In genomic region chr20:51156796-51157119, GRCh38 we compare ENCODE assay signal across 19 cellular contexts.
A peak's percentile ranks its signal among the peaks of the same experiment; 100 is the strongest.
DNase-seq lines count a peak whose midpoint lies in the region; ATAC-seq and TF ChIP-seq lines count a peak whose summit lies in the region.
"Had no signal": no experiment of that assay in that cellular context is flagged by ENCODE, and none has a peak within 500 bp of the region (broad histone marks: within the 10 kb centered on the region; RNA-seq: fewer than 3 reads in every experiment).

No MANE protein-coding gene starts in this region.

- no peaks in the 10 kb centered on the region; the same call in 1 of the 2 replicates for H4K20me1 ChIP-seq in IMR-90 (ENCODE audit: insufficient read depth, low read length)

- H3K9me3 ChIP-seq in IMR-90 (ENCODE audit: control insufficient read depth, insufficient read depth, low read length) (no peaks in the 10 kb centered on the region), RWPE2 (ENCODE audit: severe bottlenecking) (no peaks in the 10 kb centered on the region), body of pancreas (no peaks in the 10 kb centered on the region), mucosa of descending colon (no peaks in the 10 kb centered on the region)
- H3K9me3 ChIP-seq in naive thymus-derived CD4-positive, alpha-beta T cell (ENCODE audit: control insufficient read depth in 2 of 3, low read length in 3 of 3) = no peaks in the 10 kb centered on the region
- H3K9me3 ChIP-seq: vagina had no signal

- no peaks in the 10 kb centered on the region for H3K79me1 ChIP-seq in IMR-90 (ENCODE audit: low read depth in 1 of 2, low read length in 2 of 2)

- H3K9me3 Mint-ChIP-seq in stimulated activated naive B cell treated with anti-CD40 and anti-IgM and Interleukin-4, amounts not matched to agents 10 μg/mL and 1 μg/mL and 100 μg/mL, for 72 hours = peaks cover 2 to 4% of the 10 kb centered on the region in 2 donors
- no peaks in the 10 kb centered on the region for H3K9me3 Mint-ChIP-seq in naive thymus-derived CD4-positive, alpha-beta T cell
- H3K9me3 Mint-ChIP-seq: activated CD4-positive, alpha-beta T cell treated with anti-CD3 and anti-CD28 coated beads, Interleukin-2, amount 10 ng/mL, durations not matched to agents 7 days and 5 days; CD8-positive, alpha-beta T cell; natural killer cell had no signal

- H3K27me3 Mint-ChIP-seq in stimulated activated naive B cell treated with anti-CD40 and anti-IgM and Interleukin-4, amounts not matched to agents 10 μg/mL and 1 μg/mL and 100 μg/mL, for 72 hours = peaks cover 32 to 61% of the 10 kb centered on the region in 2 donors
- H3K27me3 Mint-ChIP-seq in naive thymus-derived CD4-positive, alpha-beta T cell = peaks cover 35 to 70% (median 48%) of the 10 kb centered on the region in 5 donors

- no peak overlapping the region for H2BK5ac ChIP-seq in IMR-90 (ENCODE audit: low read depth, low read length, poor library complexity, severe bottlenecking)

- dilution Hi-C loops in IMR-90 (cut with HindIII; ENCODE audit: low sequenced_read_pairs, unreplicated experiment) = no loop called here

- no peak overlapping the region for H3K4me3 Mint-ChIP-seq in stimulated activated naive B cell treated with anti-CD40 and anti-IgM and Interleukin-4, amounts not matched to agents 10 μg/mL and 1 μg/mL and 100 μg/mL, for 72 hours
- H3K4me3 Mint-ChIP-seq in naive thymus-derived CD4-positive, alpha-beta T cell = no peak overlapping the region
- H3K4me3 Mint-ChIP-seq: activated CD4-positive, alpha-beta T cell treated with anti-CD3 and anti-CD28 coated beads, Interleukin-2, amount 10 ng/mL, durations not matched to agents 7 days and 5 days; CD8-positive, alpha-beta T cell; natural killer cell had no signal

- H3K18ac ChIP-seq in IMR-90 (ENCODE audit: low read depth, low read length) = no peak overlapping the region

- TF ChIP-seq CTCF in IMR-90 (conservative IDR thresholded peaks at IDR 0.05; ENCODE audit: low read depth, low read length) = no peak
- no peak for TF ChIP-seq CTCF in RWPE2 (IDR thresholded peaks at IDR 0.05; ENCODE audit: poor library complexity, severe bottlenecking)
- TF ChIP-seq CTCF in body of pancreas (IDR thresholded peaks at IDR 0.05) = no peak
- no peak for TF ChIP-seq CTCF in mucosa of descending colon (IDR thresholded peaks at IDR 0.05)

- no peak overlapping the region for H4K91ac ChIP-seq in IMR-90 (ENCODE audit: insufficient read depth, low read depth, low read length)

- H3K36me3 Mint-ChIP-seq in stimulated activated naive B cell treated with anti-CD40 and anti-IgM and Interleukin-4, amounts not matched to agents 10 μg/mL and 1 μg/mL and 100 μg/mL, for 72 hours = no peaks in the 10 kb centered on the region
- no peaks in the 10 kb centered on the region for H3K36me3 Mint-ChIP-seq in naive thymus-derived CD4-positive, alpha-beta T cell
- H3K36me3 Mint-ChIP-seq: CD8-positive, alpha-beta T cell; natural killer cell had no signal

- H3K56ac ChIP-seq in IMR-90 (ENCODE audit: extremely low read depth, insufficient read depth, low read length) = no peak overlapping the region

- POLR2A ChIA-PET in IMR-90 (lab: Charles Lee; ENCODE audit: unreplicated experiment) = no interaction called here
- POLR2A ChIA-PET in naive thymus-derived CD4-positive, alpha-beta T cell (lab: Charles Lee) = no interaction called here

- H3K4ac ChIP-seq in IMR-90 (ENCODE audit: low read depth, low read length) = no peak overlapping the region

- peak; percentile 8 for DNase-seq in NCI-H748 (lab: John Stamatoyannopoulos, UW; ENCODE audit: unreplicated experiment)
- no peak for DNase-seq in NCI-H748 treated with DMSO at 0.1 percent for 48 hours (lab: John Stamatoyannopoulos, UW)
- DNase-seq in IMR-90 = no peak
- no peak for DNase-seq in RWPE2 (ENCODE audit: low spot score)
- DNase-seq in stimulated activated naive B cell treated with anti-CD40 and anti-IgM and Interleukin-4, amounts not matched to agents 10 μg/mL and 1 μg/mL and 100 μg/mL, for 72 hours = no peak
- DNase-seq in body of pancreas = no peak
- DNase-seq in naive thymus-derived CD4-positive, alpha-beta T cell = no peak
- DNase-seq in mucosa of descending colon = no peak
- DNase-seq: ACHN; activated CD4-positive, alpha-beta T cell treated with anti-CD3 and anti-CD28 coated beads, Interleukin-2, amount 10 ng/mL, durations not matched to agents 7 days and 5 days; CD8-positive, alpha-beta T cell; erythroblast; Kasumi-1; left cardiac atrium; natural killer cell; NCI-H1105; NCI-H510A; SHP77 treated with DMSO at 0.1 percent for 48 hours had no signal

- H3K4me1 ChIP-seq in IMR-90 (ENCODE audit: control insufficient read depth, insufficient read depth, low read length) (peaks cover 5% of the 10 kb centered on the region), RWPE2 (ENCODE audit: insufficient read depth, poor library complexity, severe bottlenecking) (no peaks in the 10 kb centered on the region), body of pancreas (peaks cover 4% of the 10 kb centered on the region), mucosa of descending colon (ENCODE audit: low read depth) (no peaks in the 10 kb centered on the region)
- H3K4me1 ChIP-seq in naive thymus-derived CD4-positive, alpha-beta T cell (ENCODE audit: control insufficient read depth in 2 of 2, insufficient read depth in 2 of 2, low read length in 2 of 2) = no peaks in the 10 kb centered on the region

- H4K8ac ChIP-seq in IMR-90 (ENCODE audit: low read depth in 2 of 2, low read length in 2 of 2) = no peak overlapping the region

- H3K36me3 ChIP-seq in IMR-90 (ENCODE audit: control insufficient read depth, insufficient read depth, low read length) = no peaks in the 10 kb centered on the region
- H3K36me3 ChIP-seq in RWPE2 (ENCODE audit: low read depth) = no peaks in the 10 kb centered on the region
- no peaks in the 10 kb centered on the region for H3K36me3 ChIP-seq in body of pancreas (replicated peaks in 1 of 2; ENCODE audit: insufficient read depth in 1 of 2, low read depth in 2 of 2)
- H3K36me3 ChIP-seq in naive thymus-derived CD4-positive, alpha-beta T cell (ENCODE audit: control insufficient read depth in 2 of 3, insufficient read depth in 3 of 3, low read length in 3 of 3) = no peaks in the 10 kb centered on the region
- H3K36me3 ChIP-seq in mucosa of descending colon (ENCODE audit: low read depth) = no peaks in the 10 kb centered on the region
- H3K36me3 ChIP-seq: vagina had no signal

- H2AFZ ChIP-seq in IMR-90 (replicated peaks; ENCODE audit: low read length, poor library complexity) = peak overlapping the region; percentile 48

- no peak overlapping the region for H2AK5ac ChIP-seq in IMR-90 (ENCODE audit: low read depth, low read length)

- no peak overlapping the region for H4K5ac ChIP-seq in IMR-90 (ENCODE audit: low read depth, low read length)

- H2BK20ac ChIP-seq in IMR-90 (ENCODE audit: low read depth, low read length) = no peak overlapping the region

- peak overlapping the region; percentile 20 for H3K27ac Mint-ChIP-seq in stimulated activated naive B cell treated with anti-CD40 and anti-IgM and Interleukin-4, amounts not matched to agents 10 μg/mL and 1 μg/mL and 100 μg/mL, for 72 hours
- no peak overlapping the region for H3K27ac Mint-ChIP-seq in naive thymus-derived CD4-positive, alpha-beta T cell
- H3K27ac Mint-ChIP-seq: activated CD4-positive, alpha-beta T cell treated with anti-CD3 and anti-CD28 coated beads, Interleukin-2, amount 10 ng/mL, durations not matched to agents 7 days and 5 days; CD8-positive, alpha-beta T cell; natural killer cell had no signal

- H2BK15ac ChIP-seq in IMR-90 (ENCODE audit: low read depth, low read length) = no peak overlapping the region

- ATAC-seq in IMR-90 (ENCODE audit: low read depth) (no peak), RWPE2 (ENCODE audit: low read depth) (0 out of 3 replicates have a peak, but pooled peaks have one; percentile 15), body of pancreas (no peak), mucosa of descending colon (no peak)
- no peak for ATAC-seq in stimulated activated naive B cell treated with anti-CD40 and anti-IgM and Interleukin-4, amounts not matched to agents 10 μg/mL and 1 μg/mL and 100 μg/mL, for 72 hours (replicated peaks)
- no peak for ATAC-seq in naive thymus-derived CD4-positive, alpha-beta T cell
- ATAC-seq: CD8-positive, alpha-beta T cell had no signal

- H3K27ac ChIP-seq in IMR-90 (ENCODE audit: insufficient read depth, low read length) (no peak overlapping the region), RWPE2 (ENCODE audit: poor library complexity, severe bottlenecking) (no peak overlapping the region), body of pancreas (peak overlapping the region in 1 of 4 donors; percentile 16)
- no peak overlapping the region for H3K27ac ChIP-seq in naive thymus-derived CD4-positive, alpha-beta T cell (ENCODE audit: low read depth, low read length)
- H3K27ac ChIP-seq: vagina had no signal

- no peaks in the 10 kb centered on the region for H3K9me1 ChIP-seq in IMR-90 (ENCODE audit: insufficient read depth, low read length)

- H3K23ac ChIP-seq in IMR-90 (ENCODE audit: low read depth, low read length) = 0 out of 2 replicates have a peak overlapping the region, but pooled peaks have one; percentile 8

- H2BK120ac ChIP-seq in IMR-90 (ENCODE audit: low read depth, low read length) = no peak overlapping the region

- 0% methylated on average over 1 of the region's 1 CpG; no CpG with 5 or more reads in 1 of the 2 experiments for WGBS in IMR-90 (ENCODE audit: extremely low coverage in 2 of 2, insufficient read length in 1 of 2), 2 experiments
- WGBS in body of pancreas, 2 donors = 0 to 25% methylated on average over 1 of the region's 1 CpG

- CTCF ChIA-PET in IMR-90 (lab: Yijun Ruan, JAX) = no interaction called here
- CTCF ChIA-PET in naive thymus-derived CD4-positive, alpha-beta T cell (lab: Charles Lee) = no interaction called here

- no peak overlapping the region for H3K4me3 ChIP-seq in IMR-90 (ENCODE audit: insufficient read depth, low read depth, low read length)
- no peak overlapping the region for H3K4me3 ChIP-seq in RWPE2 (ENCODE audit: severe bottlenecking)
- no peak overlapping the region for H3K4me3 ChIP-seq in body of pancreas
- H3K4me3 ChIP-seq in naive thymus-derived CD4-positive, alpha-beta T cell (ENCODE audit: low read length) = no peak overlapping the region
- no peak overlapping the region for H3K4me3 ChIP-seq in mucosa of descending colon

- peaks cover 74% of the 10 kb centered on the region for H3K27me3 ChIP-seq in IMR-90 (ENCODE audit: control insufficient read depth, insufficient read depth, low read length)
- H3K27me3 ChIP-seq in RWPE2 (ENCODE audit: insufficient read depth, poor library complexity, severe bottlenecking) = peaks cover 14% of the 10 kb centered on the region
- no peaks in the 10 kb centered on the region for H3K27me3 ChIP-seq in body of pancreas
- H3K27me3 ChIP-seq in naive thymus-derived CD4-positive, alpha-beta T cell (ENCODE audit: control insufficient read depth in 2 of 2, insufficient read depth in 2 of 2, low read length in 2 of 2) = no peaks in the 10 kb centered on the region
- H3K27me3 ChIP-seq: vagina had no signal

- no peak overlapping the region for H3K9ac ChIP-seq in IMR-90 (ENCODE audit: low read depth, low read length)

- TF ChIP-seq POLR2A in IMR-90 (IDR thresholded peaks at IDR 0.05; ENCODE audit: low read depth, low read length) = no peak
- no peak for TF ChIP-seq POLR2A in body of pancreas (IDR thresholded peaks at IDR 0.05)

- intact Hi-C loops in IMR-90 (cut with micrococcal nuclease) = no loop called here
- intact Hi-C loops in body of pancreas (cut with DNase I) = no loop called here
- intact Hi-C loops in naive thymus-derived CD4-positive, alpha-beta T cell (cut with micrococcal nuclease) = no loop called here
- intact Hi-C loops in mucosa of descending colon (cut with DNase I, micrococcal nuclease) = no loop called here

- no TSS peak for BruUV-seq in IMR-90 (replicated peaks; lab: Mats Ljungman, UMichigan)

- no peak overlapping the region; the same call in 1 of the 2 replicates for H3K14ac ChIP-seq in IMR-90 (replicated peaks; ENCODE audit: low read depth, low read length)

- in situ Hi-C loops in IMR-90 (cut with MboI; ENCODE audit: low sequenced_read_pairs) = no loop called here

- H2AK9ac ChIP-seq in IMR-90 (replicated peaks; ENCODE audit: low read depth, low read length, poor library complexity) = no peak overlapping the region

- peaks cover 8 to 14% of the 10 kb centered on the region in 2 donors for H3K4me1 Mint-ChIP-seq in stimulated activated naive B cell treated with anti-CD40 and anti-IgM and Interleukin-4, amounts not matched to agents 10 μg/mL and 1 μg/mL and 100 μg/mL, for 72 hours
- H3K4me1 Mint-ChIP-seq in naive thymus-derived CD4-positive, alpha-beta T cell = no peaks in the 10 kb centered on the region
- H3K4me1 Mint-ChIP-seq: activated CD4-positive, alpha-beta T cell treated with anti-CD3 and anti-CD28 coated beads, Interleukin-2, amount 10 ng/mL, durations not matched to agents 7 days and 5 days; natural killer cell had no signal

- peak overlapping the region; percentile 48; the same call in 1 of the 2 replicates for H3K4me2 ChIP-seq in IMR-90 (ENCODE audit: low read depth, low read length)

- no peak for TF ChIP-seq RAD21 in IMR-90 (IDR thresholded peaks at IDR 0.05; ENCODE audit: low read length)
